ENCODE assay signal across 1 cellular context in the genomic region with DNA sequence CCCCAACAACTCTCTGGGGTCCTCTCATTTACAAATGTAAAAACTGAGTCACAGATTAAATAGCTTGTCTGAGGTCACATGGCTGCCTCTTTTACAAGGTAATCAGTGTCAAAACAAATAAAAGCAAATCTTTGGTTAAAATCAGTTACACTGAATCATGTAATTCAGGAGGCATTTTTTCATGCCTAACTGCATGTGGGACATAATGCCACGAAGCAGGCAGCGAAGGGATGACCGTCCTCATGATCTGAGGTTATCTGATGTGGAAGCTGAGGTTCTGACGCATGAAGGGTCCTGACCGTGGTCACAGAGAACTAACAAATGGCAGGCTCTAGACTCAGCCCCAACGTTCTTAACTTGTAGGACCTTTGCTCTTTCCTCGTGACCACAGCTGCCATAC.
TF ChIP-seq lines count a peak whose summit lies in the region.

No MANE protein-coding gene starts in this region.

TF ChIP-seq in GM23338, 12 proteins besides CTCF, POLR2A, EP300 and RAD21 (continued from another document):
- TF ChIP-seq, protein P1, sequence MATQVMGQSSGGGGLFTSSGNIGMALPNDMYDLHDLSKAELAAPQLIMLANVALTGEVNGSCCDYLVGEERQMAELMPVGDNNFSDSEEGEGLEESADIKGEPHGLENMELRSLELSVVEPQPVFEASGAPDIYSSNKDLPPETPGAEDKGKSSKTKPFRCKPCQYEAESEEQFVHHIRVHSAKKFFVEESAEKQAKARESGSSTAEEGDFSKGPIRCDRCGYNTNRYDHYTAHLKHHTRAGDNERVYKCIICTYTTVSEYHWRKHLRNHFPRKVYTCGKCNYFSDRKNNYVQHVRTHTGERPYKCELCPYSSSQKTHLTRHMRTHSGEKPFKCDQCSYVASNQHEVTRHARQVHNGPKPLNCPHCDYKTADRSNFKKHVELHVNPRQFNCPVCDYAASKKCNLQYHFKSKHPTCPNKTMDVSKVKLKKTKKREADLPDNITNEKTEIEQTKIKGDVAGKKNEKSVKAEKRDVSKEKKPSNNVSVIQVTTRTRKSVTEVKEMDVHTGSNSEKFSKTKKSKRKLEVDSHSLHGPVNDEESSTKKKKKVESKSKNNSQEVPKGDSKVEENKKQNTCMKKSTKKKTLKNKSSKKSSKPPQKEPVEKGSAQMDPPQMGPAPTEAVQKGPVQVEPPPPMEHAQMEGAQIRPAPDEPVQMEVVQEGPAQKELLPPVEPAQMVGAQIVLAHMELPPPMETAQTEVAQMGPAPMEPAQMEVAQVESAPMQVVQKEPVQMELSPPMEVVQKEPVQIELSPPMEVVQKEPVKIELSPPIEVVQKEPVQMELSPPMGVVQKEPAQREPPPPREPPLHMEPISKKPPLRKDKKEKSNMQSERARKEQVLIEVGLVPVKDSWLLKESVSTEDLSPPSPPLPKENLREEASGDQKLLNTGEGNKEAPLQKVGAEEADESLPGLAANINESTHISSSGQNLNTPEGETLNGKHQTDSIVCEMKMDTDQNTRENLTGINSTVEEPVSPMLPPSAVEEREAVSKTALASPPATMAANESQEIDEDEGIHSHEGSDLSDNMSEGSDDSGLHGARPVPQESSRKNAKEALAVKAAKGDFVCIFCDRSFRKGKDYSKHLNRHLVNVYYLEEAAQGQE (IDR thresholded peaks at IDR 0.05; ENCODE audit: unreplicated experiment), result no peak
